Comparison of ENCODE assay signal across 8 cellular contexts in genomic region chr5:134594797-134595457, GRCh38. TPM values are rescaled to one million over a fixed set of nuclear protein-coding genes. Genes with fewer than 3 reads are reported as not detected.
DNase-seq lines count a peak whose midpoint lies in the region; ATAC-seq and TF ChIP-seq lines count a peak whose summit lies in the region.

No MANE protein-coding gene starts in this region.

- TF ChIP-seq CTCF in C4-2B (conservative IDR thresholded peaks at IDR 0.05): no peak

- H3K27ac ChIP-seq in C4-2B: peak overlapping the region; percentile 95

- H3K27ac Mint-ChIP-seq in T-helper 1 cell treated with Interleukin-12 subunit alpha and Interleukin-12 subunit beta and Interleukin-4 antibody, amounts not matched to agents 30 μg/mL and 1 μg/mL, for 36 hours: peak overlapping the region; percentile 65

- no peaks in the 10 kb centered on the region for H3K9me3 Mint-ChIP-seq in T-helper 1 cell treated with Interleukin-12 subunit alpha and Interleukin-12 subunit beta and Interleukin-4 antibody, amounts not matched to agents 30 μg/mL and 1 μg/mL, for 36 hours

- no peaks in the 10 kb centered on the region for H3K27me3 Mint-ChIP-seq in T-helper 1 cell treated with Interleukin-12 subunit alpha and Interleukin-12 subunit beta and Interleukin-4 antibody, amounts not matched to agents 30 μg/mL and 1 μg/mL, for 36 hours (ENCODE audit: low read depth)

- H3K4me1 Mint-ChIP-seq in T-helper 1 cell treated with Interleukin-12 subunit alpha and Interleukin-12 subunit beta and Interleukin-4 antibody, amounts not matched to agents 30 μg/mL and 1 μg/mL, for 36 hours (ENCODE audit: low read depth): peaks cover 34% of the 10 kb centered on the region

- H3K36me3 Mint-ChIP-seq in T-helper 1 cell treated with Interleukin-12 subunit alpha and Interleukin-12 subunit beta and Interleukin-4 antibody, amounts not matched to agents 30 μg/mL and 1 μg/mL, for 36 hours (ENCODE audit: low read depth): no peaks in the 10 kb centered on the region

- no peak overlapping the region for H3K4me3 Mint-ChIP-seq in T-helper 1 cell treated with Interleukin-12 subunit alpha and Interleukin-12 subunit beta and Interleukin-4 antibody, amounts not matched to agents 30 μg/mL and 1 μg/mL, for 36 hours

- ATAC-seq in GM18873 (IDR thresholded peaks at IDR 0.05; ENCODE audit: low FRiP score, unreplicated experiment) (peak; percentile 82), HG03066 (IDR thresholded peaks at IDR 0.05; ENCODE audit: low read depth, unreplicated experiment) (peak; percentile 50)

- DNase-seq in HUDEP-2 (lab: John Stamatoyannopoulos, UW; ENCODE audit: unreplicated experiment in 76 of 76): no peak
- DNase-seq in central memory CD4-positive, alpha-beta T cell: no peak
- DNase-seq in dermis blood vessel endothelial cell: no peak
- DNase-seq in retina: no peak

RNA-seq across cellular contexts. Expression of gene SAR1B, which starts 37.7 kb away (rescaled TPM):
- total RNA-seq in dermis blood vessel endothelial cell: 81.4 and 81.7 TPM in 2 replicates

RNA-seq across cellular contexts. Expression of gene SEC24A, which starts 53.7 kb away (rescaled TPM):
- 22.8 and 27.0 TPM in 2 replicates for total RNA-seq in dermis blood vessel endothelial cell
